Comparison of ENCODE assay signal across 9 cellular contexts in the genomic region with DNA sequence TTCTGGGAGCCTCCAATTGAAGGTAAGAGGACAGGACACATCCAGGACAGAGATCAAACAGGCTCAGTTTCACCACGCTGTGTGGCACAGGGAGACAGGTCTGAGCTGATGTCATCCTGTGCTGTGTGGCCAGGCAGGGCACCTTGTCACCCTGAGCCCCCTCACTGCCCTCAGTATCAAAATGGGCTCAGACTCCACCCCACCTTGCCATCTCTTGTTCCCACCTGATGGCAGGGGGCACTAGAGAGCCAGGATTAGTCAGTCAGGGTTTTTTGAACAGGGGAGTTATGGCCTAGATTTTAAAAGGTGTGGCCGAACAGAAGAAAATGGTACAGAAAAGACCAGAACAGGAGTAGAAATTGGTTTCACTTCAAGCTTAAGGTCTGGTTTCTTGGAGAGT. TPM values are rescaled to one million over a fixed set of nuclear protein-coding genes. Genes with fewer than 3 reads are reported as not detected.
DNase-seq lines count a peak whose midpoint lies in the region; ATAC-seq, FAIRE-seq and TF ChIP-seq lines count a peak whose summit lies in the region.
"Had no signal": no experiment of that assay in that cellular context is flagged by ENCODE, and none has a peak within 500 bp of the region (broad histone marks: within the 10 kb centered on the region; RNA-seq: fewer than 3 reads in every experiment).

No MANE protein-coding gene starts in this region.

- no peak overlapping the region for H3K9ac ChIP-seq in OCI-LY3 (ENCODE audit: low read length)
- H3K9ac ChIP-seq in mesendoderm (ENCODE audit: low read length), result no peak overlapping the region
- H3K9ac ChIP-seq in colonic mucosa (ENCODE audit: low read depth in 2 of 2, low read length in 2 of 2), result peak overlapping the region in 1 of 2 donors; percentile 12

- no peak overlapping the region for H3K56ac ChIP-seq in mesendoderm (ENCODE audit: low read length)

- no peaks in the 10 kb centered on the region for H3K27me3 Mint-ChIP-seq in activated naive CD8-positive, alpha-beta T cell treated with anti-CD3 and anti-CD28 coated beads for 36 hours

- no peak overlapping the region for H2AK5ac ChIP-seq in mesendoderm (ENCODE audit: low read length)

- peaks cover 28% of the 10 kb centered on the region for H3K4me1 Mint-ChIP-seq in activated naive CD8-positive, alpha-beta T cell treated with anti-CD3 and anti-CD28 coated beads for 36 hours

- WGBS in mesendoderm (ENCODE audit: extremely low coverage, insufficient coverage, low lambda C conversion rate), result no CpG with 5 or more reads among the region's 2 CpGs

- no peaks in the 10 kb centered on the region for H3K9me3 Mint-ChIP-seq in activated naive CD8-positive, alpha-beta T cell treated with anti-CD3 and anti-CD28 coated beads for 36 hours

- H3K36me3 ChIP-seq in OCI-LY3 (replicated peaks; ENCODE audit: low read depth, low read length) (peaks cover 20% of the 10 kb centered on the region), mesendoderm (ENCODE audit: control insufficient read depth, insufficient read depth, low read length) (peaks cover 4% of the 10 kb centered on the region), colonic mucosa (no peaks in the 10 kb centered on the region), uterus (no peaks in the 10 kb centered on the region)

- intact Hi-C loops in colonic mucosa (cut with DNase I) (loop anchor here (5.0 kb wide), 2 partner anchors 51 to 91 kb away; no protein-coding TSS in a partner anchor), uterus (cut with DNase I; ENCODE audit: low total_unique reads) (loop anchor here (5.0 to 10.0 kb wide), 3 partner anchors 51 to 154 kb away; partner anchors contain the start of gene CNP)

- H3K27me3 ChIP-seq in OCI-LY3 (ENCODE audit: low read depth, low read length), result no peaks in the 10 kb centered on the region
- H3K27me3 ChIP-seq in mesendoderm (ENCODE audit: insufficient read depth, low read length, poor library complexity), result no peaks in the 10 kb centered on the region
- no peaks in the 10 kb centered on the region for H3K27me3 ChIP-seq in colonic mucosa
- no peaks in the 10 kb centered on the region for H3K27me3 ChIP-seq in uterus

- no peak overlapping the region for H2AFZ ChIP-seq in OCI-LY3 (ENCODE audit: low read depth, low read length)

- H3K4ac ChIP-seq in mesendoderm (ENCODE audit: low read depth, low read length), result no peak overlapping the region

- H4K8ac ChIP-seq in mesendoderm (ENCODE audit: low read depth, low read length), result no peak overlapping the region

- peak overlapping the region; percentile 22 for H3K27ac Mint-ChIP-seq in activated naive CD8-positive, alpha-beta T cell treated with anti-CD3 and anti-CD28 coated beads for 36 hours

- H2BK15ac ChIP-seq in mesendoderm (replicated peaks; ENCODE audit: low read depth), result no peak overlapping the region

- H2BK5ac ChIP-seq in mesendoderm (ENCODE audit: low read length), result no peak overlapping the region

- no peak overlapping the region for H3K18ac ChIP-seq in mesendoderm (ENCODE audit: low read length)

- ATAC-seq in GM19395 (IDR thresholded peaks at IDR 0.05; ENCODE audit: unreplicated experiment), result no peak

- 0 out of 2 replicates have a peak, but pooled peaks cover 4% of the 10 kb centered on the region for H3K79me2 ChIP-seq in OCI-LY3 (ENCODE audit: low read length)
- H3K79me2 ChIP-seq in mesendoderm (ENCODE audit: control insufficient read depth, insufficient read depth, low read length), result no peaks in the 10 kb centered on the region

- H3K27ac ChIP-seq in OCI-LY3 (ENCODE audit: low read length) (no peak overlapping the region), mesendoderm (ENCODE audit: low read depth, low read length) (no peak overlapping the region), colonic mucosa (no peak overlapping the region), uterus (no peak overlapping the region)

- H2BK120ac ChIP-seq in mesendoderm (ENCODE audit: low read depth, low read length), result no peak overlapping the region

- H3K9me3 ChIP-seq in OCI-LY3 (ENCODE audit: insufficient read depth, low read length), result no peaks in the 10 kb centered on the region
- no peaks in the 10 kb centered on the region for H3K9me3 ChIP-seq in colonic mucosa
- no peaks in the 10 kb centered on the region for H3K9me3 ChIP-seq in uterus

- TF ChIP-seq POLR2A in uterus (IDR thresholded peaks at IDR 0.05), result no peak

- DNase-seq in 8988T (peak; percentile 56), mesendoderm (peak; percentile 57), colonic mucosa (no peak), uterus (no peak)
- DNase-seq in activated naive CD8-positive, alpha-beta T cell treated with anti-CD3 and anti-CD28 coated beads for 36 hours, result peak; percentile 62

- H4K5ac ChIP-seq in mesendoderm (ENCODE audit: low read length), result no peak overlapping the region

- FAIRE-seq in G401.6 (lab: Jason Lieb, UNC), result peak; percentile 83

- peaks cover 45% of the 10 kb centered on the region for H3K4me1 ChIP-seq in OCI-LY3 (ENCODE audit: low read length)
- H3K4me1 ChIP-seq in mesendoderm (ENCODE audit: control insufficient read depth, low read depth, low read length), result peaks cover 2% of the 10 kb centered on the region
- H3K4me1 ChIP-seq in colonic mucosa, result peaks cover 14% of the 10 kb centered on the region
- H3K4me1 ChIP-seq in uterus, result peaks cover 0 to 9% of the 10 kb centered on the region in 2 donors

- peak overlapping the region; percentile 27 for H3K4me3 Mint-ChIP-seq in activated naive CD8-positive, alpha-beta T cell treated with anti-CD3 and anti-CD28 coated beads for 36 hours

- H3K79me1 ChIP-seq in mesendoderm (ENCODE audit: low read length), result no peaks in the 10 kb centered on the region

- no peak overlapping the region for H3K4me2 ChIP-seq in OCI-LY3 (ENCODE audit: low read length)
- H3K4me2 ChIP-seq in mesendoderm (ENCODE audit: low read length), result no peak overlapping the region

- no peak overlapping the region for H3K23ac ChIP-seq in mesendoderm (ENCODE audit: low read length)

- no peak overlapping the region for H3K4me3 ChIP-seq in OCI-LY3 (ENCODE audit: low read length)
- H3K4me3 ChIP-seq in mesendoderm (ENCODE audit: low read length), result no peak overlapping the region
- H3K4me3 ChIP-seq in colonic mucosa, result no peak overlapping the region
- no peak overlapping the region for H3K4me3 ChIP-seq in uterus

- no peaks in the 10 kb centered on the region for H4K20me1 ChIP-seq in OCI-LY3 (ENCODE audit: insufficient read depth, low read length)

- TF ChIP-seq CTCF in OCI-LY3 (IDR thresholded peaks at IDR 0.05; ENCODE audit: low read depth, low read length) (peak; percentile 74), colonic mucosa (IDR thresholded peaks at IDR 0.05) (no peak), uterus (IDR thresholded peaks at IDR 0.05) (peak in 2 of 4 experiments; percentile 28 to 36)

- peaks cover 16% of the 10 kb centered on the region for H3K36me3 Mint-ChIP-seq in activated naive CD8-positive, alpha-beta T cell treated with anti-CD3 and anti-CD28 coated beads for 36 hours

RNA-seq across cellular contexts. Expression of gene KAT2A, which starts 2.6 kb away (rescaled TPM):
- total RNA-seq in activated naive CD8-positive, alpha-beta T cell treated with anti-CD3 and anti-CD28 coated beads for 36 hours, result 10 to 100 TPM; 49.1 to 51.6 TPM
- 24.6 TPM for polyA plus RNA-seq in mesendoderm (2013, experiment 1 of 2)
- polyA plus RNA-seq in mesendoderm (2013, experiment 2 of 2), result 23.2 TPM
- total RNA-seq in colonic mucosa, result 10 to 100 TPM; 16.9 to 59.8 TPM
- 10 to 100 TPM; 20.9 to 80.9 (median 39.2) TPM for total RNA-seq in uterus

RNA-seq across cellular contexts. Expression of gene HSPB9, which starts 4.1 kb away (rescaled TPM):
- total RNA-seq in activated naive CD8-positive, alpha-beta T cell treated with anti-CD3 and anti-CD28 coated beads for 36 hours, result under 1 TPM; 0.18 to 0.33 TPM
- polyA plus RNA-seq in mesendoderm (2013, experiment 1 of 2), result 0.13 TPM
- 0.10 TPM for polyA plus RNA-seq in mesendoderm (2013, experiment 2 of 2)
- not detected for total RNA-seq in colonic mucosa
- total RNA-seq in uterus, result under 1 TPM in 1 of 4 donors, not detected in 3; 0.28 TPM
- total RNA-seq: urinary bladder had no signal

RNA-seq across cellular contexts. Expression of gene DHX58, which starts 6.0 kb away (rescaled TPM):
- total RNA-seq in activated naive CD8-positive, alpha-beta T cell treated with anti-CD3 and anti-CD28 coated beads for 36 hours, result 10 to 100 TPM; 23.5 to 24.9 TPM
- polyA plus RNA-seq in mesendoderm (2013, experiment 1 of 2), result 1.6 TPM
- polyA plus RNA-seq in mesendoderm (2013, experiment 2 of 2), result 1.5 TPM
- total RNA-seq in colonic mucosa, result 10 to 100 TPM; 10.6 to 11.3 TPM
- total RNA-seq in uterus, result 10 to 100 TPM; 12.9 to 21.3 (median 16.2) TPM

RNA-seq across cellular contexts. Expression of gene ZNF385C, which starts 20.3 kb away (rescaled TPM):
- 1 to 10 TPM in 1 of 2 experiments, under 1 TPM in 1; 0.92 to 1.2 TPM for total RNA-seq in activated naive CD8-positive, alpha-beta T cell treated with anti-CD3 and anti-CD28 coated beads for 36 hours
- polyA plus RNA-seq in mesendoderm (2013, experiment 1 of 2), result 3.5 TPM
- polyA plus RNA-seq in mesendoderm (2013, experiment 2 of 2), result 3.2 TPM
- total RNA-seq in colonic mucosa (under 1 TPM; 0.20 to 0.32 TPM), uterus (1 to 10 TPM in 1 of 4 donors, under 1 TPM in 1, not detected in 2; 0.48 to 1.0 TPM)

RNA-seq across cellular contexts. Expression of gene RAB5C, which starts 36.2 kb away (rescaled TPM):
- total RNA-seq in activated naive CD8-positive, alpha-beta T cell treated with anti-CD3 and anti-CD28 coated beads for 36 hours, result 10 to 100 TPM; 44.4 to 48.9 TPM
- polyA plus RNA-seq in mesendoderm (2013, experiment 1 of 2), result 89.0 TPM
- 91.0 TPM for polyA plus RNA-seq in mesendoderm (2013, experiment 2 of 2)
- total RNA-seq in colonic mucosa (100 to 1,000 TPM; 148 to 171 TPM), uterus (100 to 1,000 TPM in 1 of 4 donors, 10 to 100 TPM in 3; 51.7 to 105 (median 68.0) TPM)

Comparison
In these comparisons a context has a peak if more than half of its experiments do, and no peak if none do; other contexts are left out.
1. DNase-seq: peak in 8988T (single experiment), activated naive CD8-positive, alpha-beta T cell treated with anti-CD3 and anti-CD28 coated beads for 36 hours (single experiment) and mesendoderm (single experiment); none in colonic mucosa (single experiment) and uterus (0 of 2).